ENCODE assay signal across 8 cellular contexts in genomic region chr14:49972199-49972671, GRCh38.
DNase-seq lines count a peak whose midpoint lies in the region; ATAC-seq, FAIRE-seq and TF ChIP-seq lines count a peak whose summit lies in the region.

No MANE protein-coding gene starts in this region.

- DNase-seq in GDM1 (lab: John Stamatoyannopoulos, UW): peak; percentile 22
- DNase-seq in NCI-H2029 treated with DMSO at 0.1 percent for 48 hours (lab: John Stamatoyannopoulos, UW): peak; percentile 99
- no peak for DNase-seq in ascending aorta (ENCODE audit: low spot score in 2 of 2)
- DNase-seq in uterus: peak in 1 of 2 donors; percentile 52
- no peak for DNase-seq in urothelium cell line (ENCODE audit: low spot score)
- no peak for DNase-seq in HK-2 (ENCODE audit: unreplicated experiment)

- intact Hi-C loops in ascending aorta (cut with DNase I) (no loop called here), uterus (cut with DNase I; ENCODE audit: low total_unique reads) (loop anchor here (10.0 kb wide), 1 partner anchor 83 kb away; no protein-coding TSS in a partner anchor)

- no peak overlapping the region for H3K4me3 ChIP-seq in ascending aorta
- no peak overlapping the region for H3K4me3 ChIP-seq in liver (ENCODE audit: low read depth in 1 of 3, low read length in 3 of 3)
- H3K4me3 ChIP-seq in uterus: no peak overlapping the region

- TF ChIP-seq CTCF in ascending aorta (IDR thresholded peaks at IDR 0.05) (no peak), liver (IDR thresholded peaks at IDR 0.05; ENCODE audit: low read depth, low read length, missing input control) (no peak), uterus (IDR thresholded peaks at IDR 0.05) (no peak)

- TF ChIP-seq POLR2A in uterus (IDR thresholded peaks at IDR 0.05): no peak

- H3K27ac ChIP-seq in ascending aorta (peak overlapping the region; percentile 61 to 84), liver (ENCODE audit: low read depth in 1 of 2, low read length in 2 of 2) (peak overlapping the region; percentile 43 to 75), uterus (peak overlapping the region; percentile 74 to 80)

- 34% methylated on average over 5 of the region's 5 CpGs for WGBS in liver

- H3K9ac ChIP-seq in liver (ENCODE audit: low read depth in 1 of 2, low read length in 2 of 2): peak overlapping the region in 1 of 2 donors; percentile 72

- TF ChIP-seq RAD21 in liver (IDR thresholded peaks at IDR 0.05): no peak

- H3K36me3 ChIP-seq in ascending aorta (no peaks in the 10 kb centered on the region), liver (ENCODE audit: control insufficient read depth in 4 of 4, insufficient read depth in 3 of 4, low read depth in 1 of 4, low read length in 3 of 4) (no peaks in the 10 kb centered on the region), uterus (no peaks in the 10 kb centered on the region)

- H3K9me3 ChIP-seq in ascending aorta (no peaks in the 10 kb centered on the region), liver (ENCODE audit: control insufficient read depth in 4 of 4, low read length in 3 of 4) (no peaks in the 10 kb centered on the region), uterus (no peaks in the 10 kb centered on the region)

- H3K27me3 ChIP-seq in ascending aorta (no peaks in the 10 kb centered on the region), liver (ENCODE audit: control insufficient read depth in 4 of 4, insufficient read depth in 4 of 4, low read length in 3 of 4) (no peaks in the 10 kb centered on the region), uterus (no peaks in the 10 kb centered on the region)

- no peak for FAIRE-seq in urothelium cell line (lab: Jason Lieb, UNC)

- no peak for ATAC-seq in HG03469 (IDR thresholded peaks at IDR 0.05; ENCODE audit: unreplicated experiment)

- H3K4me1 ChIP-seq in ascending aorta (peaks cover 14 to 48% of the 10 kb centered on the region in 2 donors), liver (ENCODE audit: control insufficient read depth in 4 of 4, insufficient read depth in 4 of 4, low read length in 3 of 4) (peaks cover 13 to 30% (median 24%) of the 10 kb centered on the region in 4 donors), uterus (peaks cover 0 to 4% of the 10 kb centered on the region in 2 donors)

TF ChIP-seq in liver, 16 proteins besides CTCF, POLR2A, EP300 and RAD21:
- TF ChIP-seq EGR1 (IDR thresholded peaks at IDR 0.05; ENCODE audit: low read depth in 2 of 2) (no peak), FOXA2 (IDR thresholded peaks at IDR 0.05) (no peak), FOXA1 (IDR thresholded peaks at IDR 0.05) (no peak), ATF3 (IDR thresholded peaks at IDR 0.05) (no peak), SP1 (IDR thresholded peaks at IDR 0.05) (no peak), MAX (IDR thresholded peaks at IDR 0.05) (no peak), JUND (IDR thresholded peaks at IDR 0.05) (no peak), ZBTB33 (IDR thresholded peaks at IDR 0.05) (no peak), HNF4G (IDR thresholded peaks at IDR 0.05) (no peak), REST (IDR thresholded peaks at IDR 0.05) (no peak), NR2F2 (IDR thresholded peaks at IDR 0.05) (no peak), YY1 (IDR thresholded peaks at IDR 0.05) (no peak), RXRA (IDR thresholded peaks at IDR 0.05) (no peak)

Comparison
In these comparisons a context has a peak if more than half of its experiments do, and no peak if none do; other contexts are left out.
1. DNase-seq: peak in GDM1 (single experiment) and NCI-H2029 treated with DMSO at 0.1 percent for 48 hours (single experiment); none in ascending aorta (0 of 2), urothelium cell line (single experiment) and HK-2 (single experiment).
2. Peak in every context shown above with its lines, with median percentiles within 50 percentile points of each other: H3K27ac ChIP-seq.